ENCODE assay signal across 10 cellular contexts in the genomic region with DNA sequence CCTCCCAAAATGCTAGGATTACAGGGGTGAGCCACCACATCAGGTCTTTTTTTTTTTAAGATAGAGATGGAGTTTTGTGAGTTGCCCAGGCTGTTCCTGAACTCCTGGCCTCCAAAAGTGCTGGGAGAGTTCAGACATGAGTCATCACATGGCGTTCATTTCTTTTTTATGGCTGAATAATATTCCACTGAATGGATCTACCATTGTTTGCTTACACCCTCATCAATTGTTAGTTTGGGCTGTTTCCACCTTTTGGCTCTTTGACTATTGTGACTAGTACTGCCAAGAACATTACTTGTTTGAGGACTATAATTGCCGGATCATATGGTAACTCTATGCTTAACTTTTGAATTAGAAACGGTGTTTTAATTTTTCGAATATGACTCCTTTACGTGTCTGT. TPM values are rescaled to one million over a fixed set of nuclear protein-coding genes. Genes with fewer than 3 reads are reported as not detected.
A peak's percentile ranks its signal among the peaks of the same experiment; 100 is the strongest.
DNase-seq lines count a peak whose midpoint lies in the region; ATAC-seq and TF ChIP-seq lines count a peak whose summit lies in the region.
"Had no signal": no experiment of that assay in that cellular context is flagged by ENCODE, and none has a peak within 500 bp of the region (broad histone marks: within the 10 kb centered on the region; RNA-seq: fewer than 3 reads in every experiment).

No MANE protein-coding gene starts in this region.

- H3K9me3 ChIP-seq in left ventricle myocardium inferior (replicated peaks) (peaks cover 6% of the 10 kb centered on the region), heart left ventricle (peaks cover 0 to 5% (median 0%) of the 10 kb centered on the region in 12 donors), iPS-15b (ENCODE audit: control insufficient read depth, insufficient read depth, low read length) (no peaks in the 10 kb centered on the region), vagina (no peaks in the 10 kb centered on the region)
- H3K9me3 ChIP-seq: transverse colon had no signal

- H3K27me3 ChIP-seq in left ventricle myocardium inferior (ENCODE audit: low read depth) (peaks cover 68% of the 10 kb centered on the region), heart left ventricle (peaks cover 5 to 43% (median 20%) of the 10 kb centered on the region in 9 donors), iPS-15b (ENCODE audit: control insufficient read depth, insufficient read depth, low read length) (no peaks in the 10 kb centered on the region), vagina (no peaks in the 10 kb centered on the region)

- TF ChIP-seq POLR2A in heart left ventricle (IDR thresholded peaks at IDR 0.05) (no peak), vagina (IDR thresholded peaks at IDR 0.05) (no peak)

- H3K27me3 Mint-ChIP-seq in activated CD4-positive, alpha-beta memory T cell treated with anti-CD3 and anti-CD28 coated beads, Interleukin-2, amount 10 ng/mL, durations not matched to agents 7 days and 5 days, result peaks cover 52% of the 10 kb centered on the region

- H3K4me3 Mint-ChIP-seq in activated CD4-positive, alpha-beta memory T cell treated with anti-CD3 and anti-CD28 coated beads, Interleukin-2, amount 10 ng/mL, durations not matched to agents 7 days and 5 days, result peak overlapping the region; percentile 72

- peak overlapping the region; percentile 90 for H3K27ac ChIP-seq in left ventricle myocardium inferior (replicated peaks)
- peak overlapping the region in 2 of 12 donors; percentile 27 to 86 for H3K27ac ChIP-seq in heart left ventricle
- no peak overlapping the region for H3K27ac ChIP-seq in vagina

- ATAC-seq in heart left ventricle, result no peak
- no peak for ATAC-seq in HG03097 (IDR thresholded peaks at IDR 0.05; ENCODE audit: low FRiP score, unreplicated experiment)

- no peak for DNase-seq in left ventricle myocardium inferior
- no peak for DNase-seq in heart left ventricle
- no peak for DNase-seq in activated CD4-positive, alpha-beta memory T cell treated with anti-CD3 and anti-CD28 coated beads, Interleukin-2, amount 10 ng/mL, durations not matched to agents 7 days and 5 days
- DNase-seq in NCI-H146 treated with DMSO at 0.1 percent for 48 hours (lab: John Stamatoyannopoulos, UW; ENCODE audit: unreplicated experiment), result no peak
- DNase-seq in vagina (ENCODE audit: extremely low spot score in 2 of 2), result no peak
- no peak for DNase-seq in globus pallidus (ENCODE audit: low spot score)
- DNase-seq: amniotic stem cell had no signal

- peak overlapping the region; percentile 28 for H3K9ac ChIP-seq in iPS-15b (ENCODE audit: low read depth, low read length)

- peak overlapping the region; percentile 72 for H3K4me3 ChIP-seq in left ventricle myocardium inferior
- peak overlapping the region in 2 of 12 donors; percentile 64 to 69 for H3K4me3 ChIP-seq in heart left ventricle
- H3K4me3 ChIP-seq in iPS-15b (ENCODE audit: low read depth, low read length), result peak overlapping the region; percentile 47
- H3K4me3 ChIP-seq in vagina, result no peak overlapping the region

- no peaks in the 10 kb centered on the region for H3K36me3 Mint-ChIP-seq in activated CD4-positive, alpha-beta memory T cell treated with anti-CD3 and anti-CD28 coated beads, Interleukin-2, amount 10 ng/mL, durations not matched to agents 7 days and 5 days (ENCODE audit: low read depth)

- no peaks in the 10 kb centered on the region for H3K36me3 ChIP-seq in left ventricle myocardium inferior
- no peaks in the 10 kb centered on the region for H3K36me3 ChIP-seq in heart left ventricle
- H3K36me3 ChIP-seq in iPS-15b (ENCODE audit: control insufficient read depth, insufficient read depth, low read length), result no peaks in the 10 kb centered on the region
- H3K36me3 ChIP-seq in vagina, result no peaks in the 10 kb centered on the region
- H3K36me3 ChIP-seq: transverse colon had no signal

- H3K9me3 Mint-ChIP-seq in activated CD4-positive, alpha-beta memory T cell treated with anti-CD3 and anti-CD28 coated beads, Interleukin-2, amount 10 ng/mL, durations not matched to agents 7 days and 5 days, result no peaks in the 10 kb centered on the region

- POLR2A ChIA-PET in activated CD4-positive, alpha-beta memory T cell treated with anti-CD3 and anti-CD28 coated beads, Interleukin-2, amount 10 ng/mL, durations not matched to agents 7 days and 5 days (lab: Charles Lee), result no interaction called here

- WGBS in heart left ventricle, 4 donors, result 71 to 81% (median 77%) methylated on average over 5 of the region's 5 CpGs

- H3K4me1 ChIP-seq in left ventricle myocardium inferior (peaks cover 38% of the 10 kb centered on the region), heart left ventricle (peaks cover 0 to 44% (median 17%) of the 10 kb centered on the region in 12 donors), iPS-15b (ENCODE audit: control insufficient read depth, insufficient read depth, low read length) (peaks cover 21% of the 10 kb centered on the region), vagina (peaks cover 36% of the 10 kb centered on the region)

- intact Hi-C loops in left ventricle myocardium inferior (cut with micrococcal nuclease) (no loop called here), heart left ventricle (cut with DNase I) (loop anchor here in 1 of 10 donors (2.0 kb wide), 1 partner anchor 18 kb away; the partner anchor contains the start of gene RMND5B), vagina (cut with DNase I) (no loop called here)

- peaks cover 41% of the 10 kb centered on the region for H3K4me1 Mint-ChIP-seq in activated CD4-positive, alpha-beta memory T cell treated with anti-CD3 and anti-CD28 coated beads, Interleukin-2, amount 10 ng/mL, durations not matched to agents 7 days and 5 days

- no peak overlapping the region for H3K27ac Mint-ChIP-seq in activated CD4-positive, alpha-beta memory T cell treated with anti-CD3 and anti-CD28 coated beads, Interleukin-2, amount 10 ng/mL, durations not matched to agents 7 days and 5 days

- TF ChIP-seq CTCF in left ventricle myocardium inferior (IDR thresholded peaks at IDR 0.05; ENCODE audit: borderline replicate concordance), result no peak
- TF ChIP-seq CTCF in heart left ventricle (IDR thresholded peaks at IDR 0.05), result no peak
- no peak for TF ChIP-seq CTCF in vagina (IDR thresholded peaks at IDR 0.05)

- CTCF ChIA-PET in activated CD4-positive, alpha-beta memory T cell treated with anti-CD3 and anti-CD28 coated beads, Interleukin-2, amount 10 ng/mL, durations not matched to agents 7 days and 5 days (lab: Charles Lee), result no interaction called here

RNA-seq across cellular contexts. Expression of gene N4BP3, which starts 0.8 kb away (rescaled TPM):
- total RNA-seq in left ventricle myocardium inferior (1.8 TPM), heart left ventricle (1 to 10 TPM; 1.9 to 6.6 (median 2.1) TPM), vagina (4.9 TPM)
- polyA plus RNA-seq in heart left ventricle, result 1 to 10 TPM; 2.9 to 4.6 TPM
- 1 to 10 TPM; 4.3 to 4.4 TPM for total RNA-seq in activated CD4-positive, alpha-beta memory T cell treated with anti-CD3 and anti-CD28 coated beads, Interleukin-2, amount 10 ng/mL, durations not matched to agents 7 days and 5 days

RNA-seq across cellular contexts. Expression of gene RMND5B, which starts 18.3 kb away (rescaled TPM):
- total RNA-seq in left ventricle myocardium inferior (38.9 TPM), heart left ventricle (10 to 100 TPM; 26.4 to 42.2 (median 32.7) TPM), vagina (51.6 TPM)
- polyA plus RNA-seq in heart left ventricle, result 10 to 100 TPM; 29.9 to 40.4 TPM
- 10 to 100 TPM; 17.0 to 19.3 TPM for total RNA-seq in activated CD4-positive, alpha-beta memory T cell treated with anti-CD3 and anti-CD28 coated beads, Interleukin-2, amount 10 ng/mL, durations not matched to agents 7 days and 5 days

RNA-seq across cellular contexts. Expression of gene NHP2, which starts 41.1 kb away (rescaled TPM):
- total RNA-seq in left ventricle myocardium inferior (78.1 TPM), heart left ventricle (100 to 1,000 TPM in 3 of 9 donors, 10 to 100 TPM in 6; 60.9 to 196 (median 75.2) TPM), vagina (172 TPM)
- 100 to 1,000 TPM in 1 of 2 donors, 10 to 100 TPM in 1; 92.0 to 320 TPM for polyA plus RNA-seq in heart left ventricle
- total RNA-seq in activated CD4-positive, alpha-beta memory T cell treated with anti-CD3 and anti-CD28 coated beads, Interleukin-2, amount 10 ng/mL, durations not matched to agents 7 days and 5 days, result 100 to 1,000 TPM; 101 to 106 TPM

Comparison
In these comparisons a context has a peak if more than half of its experiments do, and no peak if none do; other contexts are left out.
1. H3K4me3 ChIP-seq: peak in left ventricle myocardium inferior (single experiment) and iPS-15b (single experiment); none in vagina (0 of 2).